In genomic region chr1:21233480-21233879, GRCh38 we compare ENCODE assay signal across 19 cellular contexts.
"Had no signal": no experiment of that assay in that cellular context is flagged by ENCODE, and none has a peak within 500 bp of the region (broad histone marks: within the 10 kb centered on the region; RNA-seq: fewer than 3 reads in every experiment).

No MANE protein-coding gene starts in this region.

- H3K27ac Mint-ChIP-seq: activated B cell treated with CpG ODN at 0.5 μM for 24 hours; activated CD4-positive, alpha-beta memory T cell treated with anti-CD3 and anti-CD28 coated beads, Interleukin-2, amount 10 ng/mL, durations not matched to agents 7 days and 5 days; activated naive CD4-positive, alpha-beta T cell treated with anti-CD3 and anti-CD28 coated beads for 36 hours; memory B cell; natural killer cell treated with Interleukin-12 subunit alpha and Interleukin-12 subunit beta and Interleukin-15 and Interleukin-18, amount 100 ng/mL, for 72 hours had no signal

- H3K4me1 Mint-ChIP-seq: activated B cell treated with CpG ODN at 0.5 μM for 24 hours; activated CD4-positive, alpha-beta memory T cell treated with anti-CD3 and anti-CD28 coated beads, Interleukin-2, amount 10 ng/mL, durations not matched to agents 7 days and 5 days; memory B cell had no signal

- ATAC-seq: gastrocnemius medialis; heart right ventricle; left lobe of liver; natural killer cell treated with Interleukin-12 subunit alpha and Interleukin-12 subunit beta and Interleukin-15 and Interleukin-18, amount 100 ng/mL, for 72 hours; pancreas had no signal

- H3K4me3 Mint-ChIP-seq: activated B cell treated with CpG ODN at 0.5 μM for 24 hours; activated CD4-positive, alpha-beta memory T cell treated with anti-CD3 and anti-CD28 coated beads, Interleukin-2, amount 10 ng/mL, durations not matched to agents 7 days and 5 days; activated naive CD4-positive, alpha-beta T cell treated with anti-CD3 and anti-CD28 coated beads for 36 hours; memory B cell; natural killer cell treated with Interleukin-12 subunit alpha and Interleukin-12 subunit beta and Interleukin-15 and Interleukin-18, amount 100 ng/mL, for 72 hours had no signal

- H3K36me3 Mint-ChIP-seq: natural killer cell treated with Interleukin-12 subunit alpha and Interleukin-12 subunit beta and Interleukin-15 and Interleukin-18, amount 100 ng/mL, for 72 hours had no signal

- H3K27me3 Mint-ChIP-seq: activated B cell treated with CpG ODN at 0.5 μM for 24 hours; activated CD4-positive, alpha-beta memory T cell treated with anti-CD3 and anti-CD28 coated beads, Interleukin-2, amount 10 ng/mL, durations not matched to agents 7 days and 5 days; memory B cell; natural killer cell treated with Interleukin-12 subunit alpha and Interleukin-12 subunit beta and Interleukin-15 and Interleukin-18, amount 100 ng/mL, for 72 hours had no signal

- DNase-seq: activated B cell treated with CpG ODN at 0.5 μM for 24 hours; activated CD4-positive, alpha-beta memory T cell treated with anti-CD3 and anti-CD28 coated beads, Interleukin-2, amount 10 ng/mL, durations not matched to agents 7 days and 5 days; activated CD8-positive, alpha-beta memory T cell treated with anti-CD3 and anti-CD28 coated beads, Interleukin-2, amount 50 U/mL, for 48 hours; activated naive CD4-positive, alpha-beta T cell treated with anti-CD3 and anti-CD28 coated beads for 36 hours; amygdala; brain microvascular endothelial cell; effector memory CD4-positive, alpha-beta T cell; gastrocnemius medialis; heart right ventricle; islet precursor cell; pancreas; stimulated activated CD4-positive, alpha-beta T cell treated with anti-CD3 and anti-CD28 coated beads, Interleukin-15, amount 100 ng/mL, for 24 hours; stimulated activated CD4-positive, alpha-beta T cell treated with anti-CD3 and anti-CD28 coated beads, Interleukin-4, amount 100 ng/mL, for 24 hours; T1000; thyroid gland; uterus had no signal

- H3K9me3 Mint-ChIP-seq: activated B cell treated with CpG ODN at 0.5 μM for 24 hours; activated CD4-positive, alpha-beta memory T cell treated with anti-CD3 and anti-CD28 coated beads, Interleukin-2, amount 10 ng/mL, durations not matched to agents 7 days and 5 days; activated naive CD4-positive, alpha-beta T cell treated with anti-CD3 and anti-CD28 coated beads for 36 hours; memory B cell; natural killer cell treated with Interleukin-12 subunit alpha and Interleukin-12 subunit beta and Interleukin-15 and Interleukin-18, amount 100 ng/mL, for 72 hours had no signal
